ENCODE assay signal across 1 cellular context in the genomic region with DNA sequence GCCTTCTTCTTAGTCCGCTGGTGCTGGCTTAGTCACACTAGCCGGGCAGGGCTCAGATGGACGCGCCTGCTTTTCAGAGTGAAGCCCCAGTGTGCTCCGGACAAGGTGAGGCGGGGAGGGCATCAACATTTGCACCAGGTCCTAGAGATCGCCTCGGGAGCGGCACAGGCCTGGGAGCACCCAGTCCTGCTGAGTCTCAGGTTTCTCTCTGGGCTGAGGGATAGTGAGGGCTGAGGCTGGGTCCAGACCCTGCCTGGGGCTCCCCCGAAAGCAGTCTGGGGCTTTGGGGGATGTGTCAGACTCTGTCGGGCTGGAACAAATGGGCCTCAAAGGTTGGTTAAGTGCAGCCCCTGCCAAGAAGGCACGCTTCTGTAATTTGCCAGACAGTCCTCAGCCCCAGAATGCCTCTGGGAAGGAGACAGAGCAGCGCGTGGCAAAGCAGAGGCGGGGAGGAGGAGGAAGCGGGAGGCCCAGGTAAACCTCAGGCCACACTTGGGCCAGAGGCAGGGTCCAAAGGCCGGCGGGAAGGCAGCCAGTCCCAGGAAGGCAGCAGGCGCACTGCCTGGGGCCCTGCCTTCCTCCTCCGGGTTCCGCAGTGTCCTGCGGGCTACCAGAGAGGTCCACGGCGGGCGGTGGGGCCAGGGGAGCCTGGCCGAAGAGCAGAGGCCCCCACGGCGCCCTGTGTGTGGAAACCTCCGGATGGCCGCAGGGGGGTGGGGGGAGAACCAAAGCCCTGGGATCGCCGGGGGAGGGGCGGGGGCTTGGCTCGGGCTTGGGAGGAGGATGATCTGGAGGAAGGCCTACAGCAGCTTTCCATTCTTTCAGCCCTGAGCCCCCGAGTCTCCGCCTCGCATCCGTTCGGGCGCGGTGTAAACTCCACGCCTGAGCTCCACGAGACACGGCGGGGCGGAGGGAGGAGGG.
TF ChIP-seq lines count a peak whose summit lies in the region.

No MANE protein-coding gene starts in this region.

TF ChIP-seq in HepG2, 621 proteins besides CTCF, POLR2A, EP300 and RAD21 (continued from another document and continues in another):
- TF ChIP-seq ZNF773 (CRISPR knock-in tag; IDR thresholded peaks at IDR 0.05; ENCODE audit: borderline replicate concordance) (no peak), U2AF2 (IDR thresholded peaks at IDR 0.05; ENCODE audit: low read depth, low read length) (no peak), HNRNPUL1 (IDR thresholded peaks at IDR 0.05; ENCODE audit: low read depth, low read length) (no peak), HOXA9 (CRISPR knock-in tag; IDR thresholded peaks at IDR 0.05; ENCODE audit: borderline replicate concordance) (no peak), EZH2 (conservative IDR thresholded peaks at IDR 0.05; ENCODE audit: low read depth, low read length) (no peak), ZBTB21 (CRISPR knock-in tag; IDR thresholded peaks at IDR 0.05) (no peak), MXD4 (CRISPR knock-in tag; IDR thresholded peaks at IDR 0.05) (peak; percentile 57; the same call in 1 of the 2 replicates), ZFP41 (CRISPR knock-in tag; IDR thresholded peaks at IDR 0.05; ENCODE audit: borderline replicate concordance) (peak; percentile 82; the same call in 1 of the 2 replicates), MYNN (CRISPR knock-in tag; IDR thresholded peaks at IDR 0.05; ENCODE audit: low read depth) (peak; percentile 50; the same call in 1 of the 2 replicates), ZNF720 (CRISPR knock-in tag; IDR thresholded peaks at IDR 0.05) (no peak), REST (IDR thresholded peaks at IDR 0.05; ENCODE audit: borderline replicate concordance in 1 of 2, low read depth in 1 of 2, low read length in 2 of 2) (0 out of 4 replicates have a peak, but pooled peaks of 1 of the 2 experiments have one; percentile 10), NFKBIZ (CRISPR knock-in tag; IDR thresholded peaks at IDR 0.05) (no peak), CCAR2 (optimal IDR thresholded peaks at IDR 0.05; ENCODE audit: low read depth, low read length) (no peak), HNRNPK (IDR thresholded peaks at IDR 0.05; ENCODE audit: low read depth, low read length, poor library complexity, severe bottlenecking) (no peak), SP140L (CRISPR knock-in tag; IDR thresholded peaks at IDR 0.05; ENCODE audit: borderline replicate concordance) (no peak), GTF3A (CRISPR knock-in tag; conservative IDR thresholded peaks at IDR 0.05) (no peak), ZNF274 (CRISPR knock-in tag; IDR thresholded peaks at IDR 0.05) (0 out of 2 replicates have a peak, but pooled peaks have one; percentile 59), ZNF746 (CRISPR knock-in tag; IDR thresholded peaks at IDR 0.05) (no peak), ATF7-NPFF (CRISPR knock-in tag; IDR thresholded peaks at IDR 0.05; ENCODE audit: low read depth) (peak; percentile 40; the same call in 1 of the 2 replicates), HIVEP1 (CRISPR knock-in tag; IDR thresholded peaks at IDR 0.05) (peak; percentile 61), SP5 (CRISPR knock-in tag; IDR thresholded peaks at IDR 0.05; ENCODE audit: borderline replicate concordance, low read depth) (peak; percentile 78), ZNF772 (CRISPR knock-in tag; IDR thresholded peaks at IDR 0.05) (0 out of 2 replicates have a peak, but pooled peaks have one; percentile 30), NCOA2 (CRISPR knock-in tag; IDR thresholded peaks at IDR 0.05) (peak; percentile 65; the same call in 1 of the 2 replicates), ZNF34 (CRISPR knock-in tag; IDR thresholded peaks at IDR 0.05; ENCODE audit: borderline replicate concordance) (no peak), JUND (CRISPR knock-in tag; IDR thresholded peaks at IDR 0.05) (no peak), IKZF4 (CRISPR knock-in tag; IDR thresholded peaks at IDR 0.05; ENCODE audit: borderline replicate concordance, low read depth, not compliant biosample characterization) (peak; percentile 38), PRPF4 (IDR thresholded peaks at IDR 0.05; ENCODE audit: low read depth, low read length, poor library complexity, severe bottlenecking) (no peak), ZNF484 (CRISPR knock-in tag; IDR thresholded peaks at IDR 0.05; ENCODE audit: borderline replicate concordance, low read depth) (0 out of 2 replicates have a peak, but pooled peaks have one; percentile 29), KMT2A (CRISPR knock-in tag; IDR thresholded peaks at IDR 0.05) (no peak), SRY (CRISPR knock-in tag; IDR thresholded peaks at IDR 0.05) (no peak), ZNF781 (CRISPR knock-in tag; IDR thresholded peaks at IDR 0.05; ENCODE audit: borderline replicate concordance, not compliant biosample characterization) (no peak), PATZ1 (CRISPR knock-in tag; IDR thresholded peaks at IDR 0.05) (peak; percentile 82), ZNF17 (CRISPR knock-in tag; IDR thresholded peaks at IDR 0.05) (no peak)
- TF ChIP-seq, protein P1, sequence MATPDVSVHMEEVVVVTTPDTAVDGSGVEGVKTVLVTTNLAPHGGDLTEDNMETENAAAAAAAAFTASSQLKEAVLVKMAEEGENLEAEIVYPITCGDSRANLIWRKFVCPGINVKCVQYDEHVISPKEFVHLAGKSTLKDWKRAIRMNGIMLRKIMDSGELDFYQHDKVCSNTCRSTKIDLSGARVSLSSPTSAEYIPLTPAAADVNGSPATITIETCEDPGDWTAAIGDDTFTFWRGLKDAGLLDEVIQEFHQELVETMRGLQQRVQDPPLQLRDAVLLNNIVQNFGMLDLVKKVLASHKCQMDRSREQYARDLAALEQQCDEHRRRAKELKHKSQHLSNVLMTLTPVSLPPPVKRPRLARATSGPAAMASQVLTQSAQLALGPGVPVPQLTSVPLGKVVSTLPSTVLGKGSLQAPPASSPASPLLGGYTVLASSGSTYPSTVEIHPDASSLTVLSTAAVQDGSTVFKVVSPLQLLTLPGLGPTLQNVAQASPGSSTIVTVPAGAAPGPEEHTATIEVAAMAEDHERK (CRISPR knock-in tag; IDR thresholded peaks at IDR 0.05; ENCODE audit: low read depth) = peak; percentile 22; the same call in 1 of the 2 replicates
- TF ChIP-seq, protein P2, sequence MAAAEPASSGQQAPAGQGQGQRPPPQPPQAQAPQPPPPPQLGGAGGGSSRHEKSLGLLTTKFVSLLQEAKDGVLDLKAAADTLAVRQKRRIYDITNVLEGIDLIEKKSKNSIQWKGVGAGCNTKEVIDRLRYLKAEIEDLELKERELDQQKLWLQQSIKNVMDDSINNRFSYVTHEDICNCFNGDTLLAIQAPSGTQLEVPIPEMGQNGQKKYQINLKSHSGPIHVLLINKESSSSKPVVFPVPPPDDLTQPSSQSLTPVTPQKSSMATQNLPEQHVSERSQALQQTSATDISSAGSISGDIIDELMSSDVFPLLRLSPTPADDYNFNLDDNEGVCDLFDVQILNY (CRISPR knock-in tag; conservative IDR thresholded peaks at IDR 0.05) = 0 out of 2 replicates have a peak, but pooled peaks have one; percentile 61
- TF ChIP-seq, protein P3, sequence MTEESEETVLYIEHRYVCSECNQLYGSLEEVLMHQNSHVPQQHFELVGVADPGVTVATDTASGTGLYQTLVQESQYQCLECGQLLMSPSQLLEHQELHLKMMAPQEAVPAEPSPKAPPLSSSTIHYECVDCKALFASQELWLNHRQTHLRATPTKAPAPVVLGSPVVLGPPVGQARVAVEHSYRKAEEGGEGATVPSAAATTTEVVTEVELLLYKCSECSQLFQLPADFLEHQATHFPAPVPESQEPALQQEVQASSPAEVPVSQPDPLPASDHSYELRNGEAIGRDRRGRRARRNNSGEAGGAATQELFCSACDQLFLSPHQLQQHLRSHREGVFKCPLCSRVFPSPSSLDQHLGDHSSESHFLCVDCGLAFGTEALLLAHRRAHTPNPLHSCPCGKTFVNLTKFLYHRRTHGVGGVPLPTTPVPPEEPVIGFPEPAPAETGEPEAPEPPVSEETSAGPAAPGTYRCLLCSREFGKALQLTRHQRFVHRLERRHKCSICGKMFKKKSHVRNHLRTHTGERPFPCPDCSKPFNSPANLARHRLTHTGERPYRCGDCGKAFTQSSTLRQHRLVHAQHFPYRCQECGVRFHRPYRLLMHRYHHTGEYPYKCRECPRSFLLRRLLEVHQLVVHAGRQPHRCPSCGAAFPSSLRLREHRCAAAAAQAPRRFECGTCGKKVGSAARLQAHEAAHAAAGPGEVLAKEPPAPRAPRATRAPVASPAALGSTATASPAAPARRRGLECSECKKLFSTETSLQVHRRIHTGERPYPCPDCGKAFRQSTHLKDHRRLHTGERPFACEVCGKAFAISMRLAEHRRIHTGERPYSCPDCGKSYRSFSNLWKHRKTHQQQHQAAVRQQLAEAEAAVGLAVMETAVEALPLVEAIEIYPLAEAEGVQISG (CRISPR knock-in tag; IDR thresholded peaks at IDR 0.05) = peak; percentile 63; the same call in 1 of the 2 replicates
- TF ChIP-seq, protein P4, sequence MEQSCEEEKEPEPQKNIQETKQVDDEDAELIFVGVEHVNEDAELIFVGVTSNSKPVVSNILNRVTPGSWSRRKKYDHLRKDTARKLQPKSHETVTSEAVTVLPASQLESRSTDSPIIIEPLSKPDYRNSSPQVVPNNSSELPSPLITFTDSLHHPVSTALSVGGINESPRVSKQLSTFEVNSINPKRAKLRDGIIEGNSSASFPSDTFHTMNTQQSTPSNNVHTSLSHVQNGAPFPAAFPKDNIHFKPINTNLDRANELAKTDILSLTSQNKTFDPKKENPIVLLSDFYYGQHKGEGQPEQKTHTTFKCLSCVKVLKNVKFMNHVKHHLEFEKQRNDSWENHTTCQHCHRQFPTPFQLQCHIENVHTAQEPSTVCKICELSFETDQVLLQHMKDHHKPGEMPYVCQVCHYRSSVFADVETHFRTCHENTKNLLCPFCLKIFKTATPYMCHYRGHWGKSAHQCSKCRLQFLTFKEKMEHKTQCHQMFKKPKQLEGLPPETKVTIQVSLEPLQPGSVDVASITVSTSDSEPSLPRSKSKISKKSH (CRISPR knock-in tag; IDR thresholded peaks at IDR 0.05; ENCODE audit: borderline replicate concordance) = peak; percentile 70; the same call in 1 of the 2 replicates
